Comparison of ENCODE assay signal across 8 cellular contexts in genomic region chr19:55600336-55601028, GRCh38. TPM values are rescaled to one million over a fixed set of nuclear protein-coding genes. Genes with fewer than 3 reads are reported as not detected.
DNase-seq lines count a peak whose midpoint lies in the region; ATAC-seq and TF ChIP-seq lines count a peak whose summit lies in the region.

No MANE protein-coding gene starts in this region.

- peak; percentile 95 for DNase-seq in NCI-H82 (lab: John Stamatoyannopoulos, UW)
- peak; percentile 69 for DNase-seq in astrocyte of the spinal cord (ENCODE audit: low read depth, low spot score)
- no peak for DNase-seq in kidney epithelial cell (ENCODE audit: low read depth)
- DNase-seq in stimulated activated CD8-positive, alpha-beta memory T cell treated with anti-CD3 and anti-CD28 coated beads, Interleukin-15, amount 100 ng/mL, for 48 hours (ENCODE audit: low read depth in 2 of 2): peak; percentile 73 to 74
- DNase-seq in left lobe of liver (ENCODE audit: low spot score): no peak

- H3K9me3 ChIP-seq in BLaER1: peaks cover 9% of the 10 kb centered on the region; the same call in 1 of the 2 replicates

- peaks cover 32% of the 10 kb centered on the region for H3K4me1 ChIP-seq in BLaER1

- H3K27me3 ChIP-seq in BLaER1 (no peaks in the 10 kb centered on the region), kidney epithelial cell (ENCODE audit: control insufficient read depth, insufficient read depth, low read length) (no peaks in the 10 kb centered on the region)

- peak overlapping the region; percentile 72 for H3K4me3 ChIP-seq in BLaER1
- peak overlapping the region; percentile 84 for H3K4me3 ChIP-seq in astrocyte of the spinal cord (ENCODE audit: low read depth, low read length)
- peak overlapping the region; percentile 91 for H3K4me3 ChIP-seq in kidney epithelial cell (ENCODE audit: low read depth, low read length)

- TF ChIP-seq CTCF in astrocyte of the spinal cord (IDR thresholded peaks at IDR 0.05; ENCODE audit: low read depth, low read length) (no peak), kidney epithelial cell (IDR thresholded peaks at IDR 0.05; ENCODE audit: insufficient read depth, low read length, poor library complexity, severe bottlenecking) (no peak)

- H3K36me3 ChIP-seq in BLaER1: peaks cover 43% of the 10 kb centered on the region
- H3K36me3 ChIP-seq in kidney epithelial cell (ENCODE audit: control insufficient read depth, insufficient read depth, low read length): no peaks in the 10 kb centered on the region

- H3K4me2 ChIP-seq in BLaER1: peak overlapping the region; percentile 90

- peak overlapping the region; percentile 94 for H3K9ac ChIP-seq in BLaER1

- ATAC-seq in GM18868 (IDR thresholded peaks at IDR 0.05; ENCODE audit: unreplicated experiment) (peak; percentile 3), HG03354 (IDR thresholded peaks at IDR 0.05; ENCODE audit: poor library complexity, severe bottlenecking, unreplicated experiment) (peak; percentile 6), left lobe of liver (no peak)

- peak overlapping the region; percentile 97 for H3K27ac ChIP-seq in BLaER1

- H4K20me1 ChIP-seq in BLaER1: no peaks in the 10 kb centered on the region

- in situ Hi-C loops in astrocyte of the spinal cord (cut with HindIII; ENCODE audit: low sequenced_read_pairs): no loop called here

RNA-seq across cellular contexts. Expression of gene ZNF524, which starts 0.4 kb away (rescaled TPM):
- total RNA-seq in kidney epithelial cell (32.7 and 35.0 TPM in 2 replicates), left lobe of liver (13.2 TPM)

RNA-seq across cellular contexts. Expression of gene FIZ1, which starts 1.2 kb away (rescaled TPM):
- total RNA-seq in kidney epithelial cell: 8.4 and 9.4 TPM in 2 replicates
- total RNA-seq in left lobe of liver: 6.7 TPM

RNA-seq across cellular contexts. Expression of gene ZNF865, which starts 5.0 kb away (rescaled TPM):
- total RNA-seq in kidney epithelial cell: 5.6 and 7.6 TPM in 2 replicates
- total RNA-seq in left lobe of liver: 8.1 TPM

RNA-seq across cellular contexts. Expression of gene ZNF579, which starts 19.8 kb away (rescaled TPM):
- total RNA-seq in kidney epithelial cell (14.4 and 22.0 TPM in 2 replicates), left lobe of liver (4.5 TPM)

RNA-seq across cellular contexts. Expression of gene ZNF784, which starts 23.9 kb away (rescaled TPM):
- total RNA-seq in kidney epithelial cell: 3.6 and 6.3 TPM in 2 replicates
- total RNA-seq in left lobe of liver: 5.3 TPM

Comparison
In these comparisons a context has a peak if more than half of its experiments do, and no peak if none do; other contexts are left out.
1. DNase-seq: peak in NCI-H82 (single experiment), astrocyte of the spinal cord (single experiment) and stimulated activated CD8-positive, alpha-beta memory T cell treated with anti-CD3 and anti-CD28 coated beads, Interleukin-15, amount 100 ng/mL, for 48 hours (2 of 2); none in kidney epithelial cell (single experiment) and left lobe of liver (single experiment).
2. Peak in every context shown above with its lines, with median percentiles within 50 percentile points of each other: H3K4me3 ChIP-seq.